Comparison of ENCODE assay signal across 25 cellular contexts in the genomic region with DNA sequence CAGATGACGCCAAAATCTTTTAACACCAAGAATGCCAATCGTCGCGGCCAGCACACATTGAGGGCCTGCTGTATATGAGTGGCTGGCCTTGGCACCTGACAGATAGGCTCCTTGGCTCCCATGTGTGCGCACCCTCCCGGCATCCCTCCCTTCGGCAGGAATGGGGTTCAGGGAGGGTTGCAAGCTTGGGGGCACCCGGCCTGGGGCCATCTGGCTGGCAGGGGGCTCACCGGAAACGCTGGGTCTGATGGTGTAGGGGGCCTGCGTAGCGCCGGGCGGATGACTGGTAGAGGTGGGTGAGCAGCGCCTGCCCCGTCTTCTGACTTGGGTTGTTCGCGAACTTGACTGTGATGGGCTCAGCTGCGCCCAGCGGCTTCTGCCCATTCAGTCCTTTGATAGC. TPM values are rescaled to one million over a fixed set of nuclear protein-coding genes. Genes with fewer than 3 reads are reported as not detected.
"Had no signal": no experiment of that assay in that cellular context is flagged by ENCODE, and none has a peak within 500 bp of the region (broad histone marks: within the 10 kb centered on the region; RNA-seq: fewer than 3 reads in every experiment).

No MANE protein-coding gene starts in this region.

- H3K27me3 ChIP-seq: colonic mucosa, ovary, right atrium auricular region, testis, vagina had no signal

- H3K27ac ChIP-seq: colonic mucosa, heart left ventricle, ovary, right atrium auricular region, testis, tibial nerve, upper lobe of right lung, vagina had no signal

- H3K9me3 ChIP-seq: colonic mucosa, heart left ventricle, mucosa of descending colon, ovary, right atrium auricular region, testis, tibial nerve, upper lobe of right lung, vagina had no signal

- H3K4me3 ChIP-seq: colonic mucosa, heart left ventricle, mucosa of descending colon, ovary, right atrium auricular region, testis, tibial nerve, upper lobe of right lung, vagina had no signal

- DNase-seq: colonic mucosa; dermis blood vessel endothelial cell; effector CD4-positive, alpha-beta T cell; foreskin melanocyte; heart left ventricle; kidney glomerular epithelial cell; mammary epithelial cell; mucosa of descending colon; naive thymus-derived CD8-positive, alpha-beta T cell; ovary; small intestine; stimulated activated CD4-positive, alpha-beta T cell treated with anti-CD3 and anti-CD28 coated beads, Interleukin-2, amount 100 ng/mL, for 48 hours; stimulated activated naive CD8-positive, alpha-beta T cell treated with anti-CD3 and anti-CD28 coated beads, Interleukin-15, Interleukin-2, amounts not matched to agents 100 U/mL and 50 U/mL, for 24 hours; upper lobe of right lung had no signal

- H3K4me3 Mint-ChIP-seq: endodermal cell; naive thymus-derived CD8-positive, alpha-beta T cell had no signal

- H3K4me1 ChIP-seq: colonic mucosa, heart left ventricle, right atrium auricular region, testis, upper lobe of right lung, vagina had no signal

- H3K27ac Mint-ChIP-seq: endodermal cell had no signal

- H3K4me1 Mint-ChIP-seq: endodermal cell had no signal

- FAIRE-seq: islet of Langerhans, small intestine had no signal

- H3K9me3 Mint-ChIP-seq: endodermal cell; naive thymus-derived CD8-positive, alpha-beta T cell had no signal

- ATAC-seq: heart left ventricle; left lobe of liver; mucosa of descending colon; naive thymus-derived CD8-positive, alpha-beta T cell had no signal

- H3K36me3 ChIP-seq: colonic mucosa, heart left ventricle, ovary, right atrium auricular region, tibial nerve, upper lobe of right lung, vagina had no signal

- H3K36me3 Mint-ChIP-seq: naive thymus-derived CD8-positive, alpha-beta T cell had no signal

RNA-seq across cellular contexts. Expression of gene ODAD3, which starts 22.9 kb away (rescaled TPM):
- total RNA-seq: dermis blood vessel endothelial cell; naive thymus-derived CD8-positive, alpha-beta T cell; vagina had no signal
- polyA plus RNA-seq: naive thymus-derived CD8-positive, alpha-beta T cell had no signal

RNA-seq across cellular contexts. Expression of gene ELAVL3, which starts 23.0 kb away (rescaled TPM):
- total RNA-seq: dermis blood vessel endothelial cell; left lobe of liver; lower leg skin; mammary epithelial cell; naive thymus-derived CD8-positive, alpha-beta T cell; ovary; posterior vena cava; right atrium auricular region; tibial nerve; upper lobe of right lung had no signal
- polyA plus RNA-seq: esophagus; mammary epithelial cell; naive thymus-derived CD8-positive, alpha-beta T cell; ovary had no signal

RNA-seq across cellular contexts. Expression of gene RGL3, which starts 38.7 kb away (rescaled TPM):
- total RNA-seq: naive thymus-derived CD8-positive, alpha-beta T cell had no signal
- polyA plus RNA-seq: naive thymus-derived CD8-positive, alpha-beta T cell; neural cell had no signal
